Comparison of ENCODE assay signal across 1 cellular context in the genomic region with DNA sequence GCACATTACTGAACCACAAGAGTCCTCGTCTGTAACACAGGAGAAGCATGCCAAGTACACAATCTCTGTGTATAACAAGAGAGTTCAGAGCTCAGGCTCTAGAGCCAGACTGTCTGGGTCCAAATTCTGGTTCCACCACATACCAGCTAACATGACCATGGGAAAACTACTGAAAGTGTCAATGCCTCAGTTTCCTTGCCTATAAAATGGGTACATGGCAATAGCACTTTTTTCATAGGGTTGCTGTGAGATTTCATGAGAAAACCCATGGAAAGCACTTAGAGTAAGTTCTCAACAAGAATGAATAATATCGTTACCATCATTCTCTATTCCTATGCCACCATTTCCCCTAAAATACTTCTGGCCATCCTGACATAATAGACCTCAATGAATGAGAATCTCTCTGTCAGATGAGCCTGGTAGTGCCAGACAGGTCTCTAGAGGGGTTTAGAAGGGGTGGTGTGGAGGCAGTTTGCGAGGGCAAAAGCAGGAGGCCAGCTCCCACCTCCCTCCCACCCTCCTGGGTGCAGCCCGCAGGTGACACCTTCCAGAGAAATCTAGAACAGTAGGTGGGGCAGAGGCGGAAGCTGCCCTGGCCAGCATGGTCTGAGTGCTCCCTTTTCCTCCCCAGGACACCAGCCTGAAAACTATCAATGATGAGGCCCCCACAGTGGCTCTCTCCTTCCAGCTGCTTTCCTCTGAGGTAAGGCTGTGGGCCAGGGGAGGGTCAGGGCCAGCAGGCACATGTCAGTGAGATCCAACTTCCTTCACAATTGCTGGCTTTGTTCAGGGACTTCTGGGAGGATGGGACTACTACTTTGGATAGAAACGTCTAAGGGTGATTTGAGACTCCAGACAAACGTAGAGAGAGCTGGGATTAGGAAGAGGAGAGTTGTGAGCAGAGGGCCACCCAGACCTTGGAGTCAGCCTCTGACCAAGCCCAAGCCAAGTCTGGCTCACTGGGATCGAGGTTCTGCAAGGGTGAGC.
TF ChIP-seq lines count a peak whose summit lies in the region.

No MANE protein-coding gene starts in this region.

TF ChIP-seq in H1, 55 proteins besides CTCF, POLR2A, EP300 and RAD21:
- TF ChIP-seq TBP (IDR thresholded peaks at IDR 0.05; ENCODE audit: low read depth, low read length): no peak
- peak; percentile 43; the same call in 1 of the 2 replicates for TF ChIP-seq KDM1A (IDR thresholded peaks at IDR 0.05; ENCODE audit: borderline replicate concordance, low read length)
